Comparison of ENCODE assay signal across 10 cellular contexts in genomic region chr6:64520050-64520449, GRCh38.
DNase-seq lines count a peak whose midpoint lies in the region; ATAC-seq and TF ChIP-seq lines count a peak whose summit lies in the region.
"Had no signal": no experiment of that assay in that cellular context is flagged by ENCODE, and none has a peak within 500 bp of the region (broad histone marks: within the 10 kb centered on the region; RNA-seq: fewer than 3 reads in every experiment).

No MANE protein-coding gene starts in this region.

- no peak overlapping the region for H3K9ac ChIP-seq in SK-N-MC (ENCODE audit: insufficient read length)

- H3K27ac ChIP-seq in SK-N-MC: no peak overlapping the region
- H3K27ac ChIP-seq: SJCRH30 had no signal

- H3K36me3 Mint-ChIP-seq in immature natural killer cell: peaks cover 0 to 4% (median 0%) of the 10 kb centered on the region in 3 donors

- ATAC-seq in HG03025 (IDR thresholded peaks at IDR 0.05; ENCODE audit: low FRiP score, unreplicated experiment) (peak; percentile 83), HG03571 (IDR thresholded peaks at IDR 0.05; ENCODE audit: unreplicated experiment) (no peak)

- H3K36me3 ChIP-seq in SK-N-MC (ENCODE audit: insufficient read depth, low read length): no peaks in the 10 kb centered on the region
- H3K36me3 ChIP-seq: SJCRH30 had no signal

- no peak overlapping the region for H3K27ac Mint-ChIP-seq in immature natural killer cell

- H3K9me3 ChIP-seq in SK-N-MC (ENCODE audit: low read depth, low read length): no peaks in the 10 kb centered on the region
- H3K9me3 ChIP-seq: SJCRH30 had no signal

- H3K4me3 ChIP-seq in GM12865 (ENCODE audit: low read depth, low read length): no peak overlapping the region
- no peak overlapping the region for H3K4me3 ChIP-seq in SK-N-MC
- H3K4me3 ChIP-seq: dorsolateral prefrontal cortex, SJCRH30 had no signal

- H3K4me3 Mint-ChIP-seq in immature natural killer cell: no peak overlapping the region

- no peak for TF ChIP-seq CTCF in GM12865 (IDR thresholded peaks at IDR 0.05; ENCODE audit: insufficient read depth, low read depth, low read length, missing control alignments)

- peaks cover 0 to 4% (median 1%) of the 10 kb centered on the region in 3 donors for H3K27me3 Mint-ChIP-seq in immature natural killer cell (ENCODE audit: low read depth in 3 of 3)

- peak; percentile 56 for DNase-seq in GM12865 (ENCODE audit: low read depth)
- DNase-seq in SK-N-MC (ENCODE audit: low read depth, low spot score): peak; percentile 34
- DNase-seq in kidney tubule cell (ENCODE audit: low spot score): peak; percentile 84
- DNase-seq in immature natural killer cell: no peak
- DNase-seq in NCI-H774 (lab: John Stamatoyannopoulos, UW): no peak
- DNase-seq in amniotic stem cell (lab: John Stamatoyannopoulos, UW): no peak
- DNase-seq: SJCRH30 had no signal

- peaks cover 11 to 74% (median 44%) of the 10 kb centered on the region in 6 donors for H3K9me3 Mint-ChIP-seq in immature natural killer cell

- H3K4me1 Mint-ChIP-seq in immature natural killer cell: no peaks in the 10 kb centered on the region

Comparison
In these comparisons a context has a peak if more than half of its experiments do, and no peak if none do; other contexts are left out.
1. DNase-seq: peak in GM12865 (single experiment), SK-N-MC (single experiment) and kidney tubule cell (single experiment); none in immature natural killer cell (0 of 3), NCI-H774 (single experiment) and amniotic stem cell (single experiment).